ENCODE assay signal across 20 cellular contexts in the genomic region with DNA sequence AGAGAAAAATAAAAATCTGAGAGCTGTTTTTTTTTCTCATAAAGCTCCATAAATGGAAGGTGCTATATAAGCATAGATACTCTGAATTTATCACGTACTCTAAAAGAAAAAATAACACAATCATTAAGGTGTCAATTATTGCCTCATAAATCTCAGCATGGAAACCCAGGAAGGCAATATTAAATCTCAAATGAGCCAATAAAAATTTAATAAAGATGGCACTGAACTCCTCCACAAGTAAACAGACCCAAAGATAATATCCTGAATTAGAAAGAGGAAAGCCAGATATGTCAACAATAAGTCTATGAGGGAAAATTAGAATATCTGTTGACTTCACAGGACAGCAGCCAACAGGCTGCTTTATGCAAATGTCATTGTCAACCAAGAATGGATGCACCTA.
DNase-seq lines count a peak whose midpoint lies in the region; ATAC-seq and TF ChIP-seq lines count a peak whose summit lies in the region.
"Had no signal": no experiment of that assay in that cellular context is flagged by ENCODE, and none has a peak within 500 bp of the region (broad histone marks: within the 10 kb centered on the region; RNA-seq: fewer than 3 reads in every experiment).

No MANE protein-coding gene starts in this region.

- H2AFZ ChIP-seq in neural progenitor cell (replicated peaks): no peak overlapping the region

- no peak for ATAC-seq in natural killer cell treated with Interleukin-12 subunit alpha and Interleukin-12 subunit beta and Interleukin-15 and Interleukin-18, amount 100 ng/mL, for 72 hours
- no peak for ATAC-seq in natural killer cell
- ATAC-seq in stimulated activated effector memory CD8-positive, alpha-beta T cell treated with anti-CD3 and anti-CD28 coated beads, Interleukin-12 subunit alpha, Interleukin-12 subunit beta, amount 100 ng/mL, for 72 hours: no peak
- ATAC-seq: gastroesophageal sphincter had no signal

- peaks cover 49% of the 10 kb centered on the region for H3K36me3 Mint-ChIP-seq in natural killer cell treated with Interleukin-12 subunit alpha and Interleukin-12 subunit beta and Interleukin-15 and Interleukin-18, amount 100 ng/mL, for 72 hours
- peaks cover 9% of the 10 kb centered on the region for H3K36me3 Mint-ChIP-seq in natural killer cell
- H3K36me3 Mint-ChIP-seq in activated naive CD8-positive, alpha-beta T cell: peaks cover 56% of the 10 kb centered on the region
- peaks cover 100% of the 10 kb centered on the region for H3K36me3 Mint-ChIP-seq in stimulated activated effector memory CD8-positive, alpha-beta T cell treated with anti-CD3 and anti-CD28 coated beads, Interleukin-12 subunit alpha, Interleukin-12 subunit beta, amount 100 ng/mL, for 72 hours
- peaks cover 4% of the 10 kb centered on the region for H3K36me3 Mint-ChIP-seq in endothelial cell (ENCODE audit: low read depth, unreplicated experiment)
- peaks cover 12% of the 10 kb centered on the region for H3K36me3 Mint-ChIP-seq in neural progenitor cell

- H3K9me3 ChIP-seq in neural progenitor cell (ENCODE audit: low read depth): no peaks in the 10 kb centered on the region
- H3K9me3 ChIP-seq: breast epithelium, Caco-2, gastroesophageal sphincter, prostate gland, tibial nerve had no signal

- H3K4me1 ChIP-seq in neural progenitor cell: peaks cover 15% of the 10 kb centered on the region
- H3K4me1 ChIP-seq: breast epithelium, prostate gland had no signal

- H3K27ac Mint-ChIP-seq in natural killer cell treated with Interleukin-12 subunit alpha and Interleukin-12 subunit beta and Interleukin-15 and Interleukin-18, amount 100 ng/mL, for 72 hours: peak overlapping the region; percentile 85 to 93
- H3K27ac Mint-ChIP-seq in natural killer cell: no peak overlapping the region
- H3K27ac Mint-ChIP-seq in activated naive CD8-positive, alpha-beta T cell: peak overlapping the region; percentile 93
- peak overlapping the region; percentile 92 for H3K27ac Mint-ChIP-seq in stimulated activated effector memory CD8-positive, alpha-beta T cell treated with anti-CD3 and anti-CD28 coated beads, Interleukin-12 subunit alpha, Interleukin-12 subunit beta, amount 100 ng/mL, for 72 hours
- H3K27ac Mint-ChIP-seq in endothelial cell (ENCODE audit: unreplicated experiment): no peak overlapping the region
- no peak overlapping the region for H3K27ac Mint-ChIP-seq in neural progenitor cell

- H3K4me2 ChIP-seq in neural progenitor cell: no peak overlapping the region

- no peaks in the 10 kb centered on the region for H3K27me3 ChIP-seq in neural progenitor cell
- H3K27me3 ChIP-seq: breast epithelium, gastroesophageal sphincter, tibial nerve had no signal

- H3K9me3 Mint-ChIP-seq in natural killer cell treated with Interleukin-12 subunit alpha and Interleukin-12 subunit beta and Interleukin-15 and Interleukin-18, amount 100 ng/mL, for 72 hours: no peaks in the 10 kb centered on the region
- H3K9me3 Mint-ChIP-seq in natural killer cell (no peaks in the 10 kb centered on the region), endothelial cell (ENCODE audit: unreplicated experiment) (no peaks in the 10 kb centered on the region), neural progenitor cell (no peaks in the 10 kb centered on the region)
- H3K9me3 Mint-ChIP-seq in activated naive CD8-positive, alpha-beta T cell (ENCODE audit: low read depth): no peaks in the 10 kb centered on the region
- no peaks in the 10 kb centered on the region for H3K9me3 Mint-ChIP-seq in stimulated activated effector memory CD8-positive, alpha-beta T cell treated with anti-CD3 and anti-CD28 coated beads, Interleukin-12 subunit alpha, Interleukin-12 subunit beta, amount 100 ng/mL, for 72 hours

- H3K27ac ChIP-seq in neural progenitor cell: no peak overlapping the region
- H3K27ac ChIP-seq: breast epithelium, prostate gland, tibial nerve had no signal

- peak overlapping the region; percentile 33 for H3K4me3 Mint-ChIP-seq in natural killer cell treated with Interleukin-12 subunit alpha and Interleukin-12 subunit beta and Interleukin-15 and Interleukin-18, amount 100 ng/mL, for 72 hours
- no peak overlapping the region for H3K4me3 Mint-ChIP-seq in natural killer cell
- peak overlapping the region; percentile 22 for H3K4me3 Mint-ChIP-seq in activated naive CD8-positive, alpha-beta T cell
- H3K4me3 Mint-ChIP-seq in stimulated activated effector memory CD8-positive, alpha-beta T cell treated with anti-CD3 and anti-CD28 coated beads, Interleukin-12 subunit alpha, Interleukin-12 subunit beta, amount 100 ng/mL, for 72 hours: peak overlapping the region; percentile 52
- H3K4me3 Mint-ChIP-seq in endothelial cell (ENCODE audit: unreplicated experiment): no peak overlapping the region
- H3K4me3 Mint-ChIP-seq in neural progenitor cell: no peak overlapping the region

- no peak overlapping the region for H3K9ac ChIP-seq in neural progenitor cell

- intact Hi-C loops in natural killer cell (cut with micrococcal nuclease): no loop called here

- H3K27me3 Mint-ChIP-seq in natural killer cell treated with Interleukin-12 subunit alpha and Interleukin-12 subunit beta and Interleukin-15 and Interleukin-18, amount 100 ng/mL, for 72 hours: no peaks in the 10 kb centered on the region
- H3K27me3 Mint-ChIP-seq in natural killer cell (ENCODE audit: low read depth in 2 of 2): no peaks in the 10 kb centered on the region
- no peaks in the 10 kb centered on the region for H3K27me3 Mint-ChIP-seq in activated naive CD8-positive, alpha-beta T cell
- no peaks in the 10 kb centered on the region for H3K27me3 Mint-ChIP-seq in endothelial cell (ENCODE audit: unreplicated experiment)
- no peaks in the 10 kb centered on the region for H3K27me3 Mint-ChIP-seq in neural progenitor cell (ENCODE audit: insufficient read depth, low read depth)

- H3K4me3 ChIP-seq in neural progenitor cell: no peak overlapping the region
- H3K4me3 ChIP-seq: breast epithelium, gastroesophageal sphincter, prostate gland, tibial nerve had no signal

- no peaks in the 10 kb centered on the region for H3K79me2 ChIP-seq in neural progenitor cell (ENCODE audit: low read depth)

- no peaks in the 10 kb centered on the region for H4K20me1 ChIP-seq in neural progenitor cell (ENCODE audit: low read depth)

- TF ChIP-seq CTCF in natural killer cell (IDR thresholded peaks at IDR 0.05) (no peak), endothelial cell (IDR thresholded peaks at IDR 0.05; ENCODE audit: unreplicated experiment) (no peak), neural progenitor cell (IDR thresholded peaks at IDR 0.05) (no peak)

- peaks cover 59 to 64% of the 10 kb centered on the region in 2 donors for H3K4me1 Mint-ChIP-seq in natural killer cell treated with Interleukin-12 subunit alpha and Interleukin-12 subunit beta and Interleukin-15 and Interleukin-18, amount 100 ng/mL, for 72 hours (ENCODE audit: low read depth in 2 of 2)
- H3K4me1 Mint-ChIP-seq in natural killer cell (peaks cover 39 to 44% of the 10 kb centered on the region in 2 donors), endothelial cell (ENCODE audit: unreplicated experiment) (no peaks in the 10 kb centered on the region), neural progenitor cell (peaks cover 9% of the 10 kb centered on the region)
- H3K4me1 Mint-ChIP-seq in activated naive CD8-positive, alpha-beta T cell (ENCODE audit: low read depth): peaks cover 64% of the 10 kb centered on the region
- H3K4me1 Mint-ChIP-seq in stimulated activated effector memory CD8-positive, alpha-beta T cell treated with anti-CD3 and anti-CD28 coated beads, Interleukin-12 subunit alpha, Interleukin-12 subunit beta, amount 100 ng/mL, for 72 hours: peaks cover 75% of the 10 kb centered on the region

- no peaks in the 10 kb centered on the region for H3K36me3 ChIP-seq in neural progenitor cell
- H3K36me3 ChIP-seq: breast epithelium, gastroesophageal sphincter, prostate gland had no signal

- no peak for DNase-seq in natural killer cell treated with Interleukin-12 subunit alpha and Interleukin-12 subunit beta and Interleukin-15 and Interleukin-18, amount 100 ng/mL, for 72 hours (ENCODE audit: low spot score)
- DNase-seq in natural killer cell (no peak), NCI-H460 (ENCODE audit: extremely low read depth, low read depth) (peak; percentile 44), endothelial cell (ENCODE audit: low spot score) (no peak), medulla oblongata (ENCODE audit: extremely low spot score) (no peak), neural progenitor cell (ENCODE audit: low spot score) (no peak)
- DNase-seq in stimulated activated effector memory CD8-positive, alpha-beta T cell treated with anti-CD3 and anti-CD28 coated beads, Interleukin-12 subunit alpha, Interleukin-12 subunit beta, amount 100 ng/mL, for 72 hours (ENCODE audit: low spot score in 2 of 2): no peak
- DNase-seq: activated CD8-positive, alpha-beta memory T cell treated with anti-CD3 and anti-CD28 coated beads for 24 hours; activated gamma-delta T cell treated with Interleukin-2 at 50 U/mL for 16 hours; Caco-2; dermis blood vessel endothelial cell; IMR-90; NCI-H2081 treated with DMSO at 0.1 percent for 48 hours; NCI-H774; small intestine had no signal

- no peaks in the 10 kb centered on the region for H3F3A ChIP-seq in neural progenitor cell (ENCODE audit: low read depth)

Comparison
In these comparisons a context has a peak if more than half of its experiments do, and no peak if none do; other contexts are left out.
1. H3K27ac Mint-ChIP-seq: peak in natural killer cell treated with Interleukin-12 subunit alpha and Interleukin-12 subunit beta and Interleukin-15 and Interleukin-18, amount 100 ng/mL, for 72 hours (2 of 2), activated naive CD8-positive, alpha-beta T cell (single experiment) and stimulated activated effector memory CD8-positive, alpha-beta T cell treated with anti-CD3 and anti-CD28 coated beads, Interleukin-12 subunit alpha, Interleukin-12 subunit beta, amount 100 ng/mL, for 72 hours (single experiment); none in natural killer cell (0 of 2), endothelial cell (single experiment) and neural progenitor cell (single experiment).
2. H3K4me3 Mint-ChIP-seq: peak in natural killer cell treated with Interleukin-12 subunit alpha and Interleukin-12 subunit beta and Interleukin-15 and Interleukin-18, amount 100 ng/mL, for 72 hours (single experiment), activated naive CD8-positive, alpha-beta T cell (single experiment) and stimulated activated effector memory CD8-positive, alpha-beta T cell treated with anti-CD3 and anti-CD28 coated beads, Interleukin-12 subunit alpha, Interleukin-12 subunit beta, amount 100 ng/mL, for 72 hours (single experiment); none in natural killer cell (single experiment), endothelial cell (single experiment) and neural progenitor cell (single experiment).